2 cellular contexts compared by ENCODE assay signal in the genomic region with DNA sequence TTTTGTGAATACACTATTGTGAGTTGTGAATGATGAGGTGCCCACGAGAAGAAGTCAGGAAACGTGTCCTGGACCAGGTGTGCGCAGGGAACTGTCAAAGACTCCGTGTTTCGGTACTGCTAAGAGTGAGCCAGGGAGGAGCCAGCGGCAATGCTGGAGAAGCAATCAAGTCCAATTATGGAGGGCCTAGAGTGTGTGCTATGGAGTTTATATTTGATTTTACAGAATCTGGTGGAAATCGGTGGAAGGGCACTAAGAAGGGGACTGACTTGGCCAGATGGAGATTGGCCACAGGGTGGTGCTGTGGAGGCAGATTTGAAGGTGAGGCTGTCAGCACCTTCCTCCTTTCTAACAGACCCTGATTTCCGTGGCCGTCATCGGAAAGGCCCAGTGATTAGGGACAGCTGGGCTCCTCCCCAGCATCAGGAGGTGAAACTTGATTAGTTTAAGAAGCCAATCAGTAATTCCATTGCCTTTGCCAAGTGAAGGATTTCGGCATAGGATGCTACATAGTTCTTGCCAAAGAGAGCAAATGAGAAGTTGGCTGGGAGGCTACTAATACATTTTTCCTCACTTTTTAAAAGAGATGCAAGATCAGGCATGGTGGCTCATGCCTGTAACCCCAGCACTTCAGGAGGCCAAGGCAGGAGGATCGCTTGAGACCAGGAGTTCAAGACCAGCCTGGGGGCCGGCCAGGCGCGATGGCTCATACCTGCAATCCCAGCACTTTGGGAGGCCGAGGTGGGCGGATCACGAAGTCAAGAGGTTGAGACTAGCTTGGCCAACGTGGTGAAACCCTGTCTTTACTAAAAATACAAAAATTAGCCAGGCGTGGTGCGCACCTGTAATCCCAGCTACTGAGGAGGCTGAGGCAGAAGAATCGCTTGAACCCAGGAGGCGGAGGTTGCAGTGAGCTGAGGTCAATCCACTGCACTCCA.
A peak's percentile ranks its signal among the peaks of the same experiment; 100 is the strongest.
TF ChIP-seq lines count a peak whose summit lies in the region.

No MANE protein-coding gene starts in this region.

TF ChIP-seq in A549, 52 proteins besides CTCF, POLR2A, EP300 and RAD21:
- TF ChIP-seq SMC3 (IDR thresholded peaks at IDR 0.05), result peak; percentile 60
- no peak for TF ChIP-seq CBX2 (IDR thresholded peaks at IDR 0.05; ENCODE audit: borderline replicate concordance, low read depth)

TF ChIP-seq in endothelial cell of umbilical vein, 7 proteins besides CTCF, POLR2A, EP300 and RAD21:
- TF ChIP-seq POLR2AphosphoS5 (IDR thresholded peaks at IDR 0.05; ENCODE audit: insufficient read depth, low read depth, low read length), result no peak
- no peak for TF ChIP-seq EZH2 (IDR thresholded peaks at IDR 0.05; ENCODE audit: borderline replicate concordance, low read depth, low read length, severe bottlenecking)
- TF ChIP-seq MYC (IDR thresholded peaks at IDR 0.05; ENCODE audit: low read depth, low read length), result no peak
- no peak for TF ChIP-seq JUN (IDR thresholded peaks at IDR 0.05; ENCODE audit: borderline replicate concordance, insufficient read depth, insufficient read length, low read depth)
- no peak for TF ChIP-seq GATA2 (IDR thresholded peaks at IDR 0.05; ENCODE audit: insufficient read depth, insufficient read length, low read depth, low read length)
- TF ChIP-seq FOS (IDR thresholded peaks at IDR 0.05; ENCODE audit: borderline replicate concordance, insufficient read depth, low read length), result no peak
